ENCODE assay signal across 1 cellular context in the genomic region with DNA sequence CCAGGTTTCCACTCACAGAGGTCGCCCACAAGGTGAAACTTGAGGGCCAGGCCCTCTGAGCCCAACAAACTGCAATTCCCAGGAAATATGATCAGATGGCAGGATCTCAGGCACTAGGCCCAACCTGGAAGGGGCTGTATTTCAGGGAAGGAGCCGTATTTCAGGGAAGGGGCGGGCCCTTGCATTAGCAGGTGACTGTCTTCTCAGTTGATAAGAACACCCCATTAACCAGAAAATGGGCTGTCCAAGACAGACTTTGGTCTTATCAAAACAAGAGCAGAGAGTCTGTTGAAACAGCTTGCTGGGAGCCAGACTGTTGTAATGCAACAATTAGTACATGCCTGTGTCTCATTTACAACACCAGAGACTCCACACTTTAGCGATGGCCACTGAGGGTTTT.
TF ChIP-seq lines count a peak whose summit lies in the region.

No MANE protein-coding gene starts in this region.

TF ChIP-seq in GM23338, 12 proteins besides CTCF, POLR2A, EP300 and RAD21 (continued from another document):
- TF ChIP-seq ZNF462 (CRISPR knock-in tag; IDR thresholded peaks at IDR 0.05), result no peak
TF ChIP-seq in GM23338: peak in this region for 0.
